ENCODE assay signal across 8 cellular contexts in the genomic region with DNA sequence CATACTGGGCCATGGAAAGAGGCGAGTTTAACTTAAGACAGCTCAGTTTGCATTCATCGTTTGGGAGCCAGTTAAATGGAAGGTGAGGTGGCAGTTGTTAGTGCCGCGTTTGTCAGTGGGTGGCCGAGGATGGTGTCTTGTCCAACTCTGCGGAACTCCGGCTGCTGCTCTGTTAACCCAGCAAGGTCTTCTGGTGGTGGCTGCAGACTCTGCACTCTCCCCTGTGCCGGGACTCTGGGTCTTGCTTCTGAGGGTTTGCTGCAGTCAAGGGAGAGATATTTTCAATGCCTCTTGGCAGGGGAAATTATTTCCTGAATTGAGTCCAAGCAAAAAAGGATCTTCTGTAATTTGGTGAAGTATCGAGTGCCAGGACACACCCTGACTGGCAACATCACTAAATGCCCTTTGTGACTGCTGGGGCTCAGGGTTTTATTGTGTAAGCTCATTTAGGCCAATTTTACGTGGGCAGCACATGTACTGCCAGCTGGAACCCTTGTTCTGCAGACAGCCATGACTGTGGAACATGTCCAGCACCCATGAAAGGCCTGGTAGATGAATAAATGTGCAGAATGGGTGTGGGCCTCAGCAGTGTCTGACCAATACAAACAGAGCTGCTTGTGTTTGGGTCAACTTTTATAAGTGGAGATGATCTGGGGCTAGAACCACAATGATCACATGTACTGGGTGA. TPM values are rescaled to one million over a fixed set of nuclear protein-coding genes. Genes with fewer than 3 reads are reported as not detected.
DNase-seq lines count a peak whose midpoint lies in the region; ATAC-seq and TF ChIP-seq lines count a peak whose summit lies in the region.

No MANE protein-coding gene starts in this region.

- H3K36me3 ChIP-seq in testis (ENCODE audit: low read depth, missing control alignments): no peaks in the 10 kb centered on the region

- no peaks in the 10 kb centered on the region for H3K27me3 ChIP-seq in testis

- no peak for TF ChIP-seq CTCF in testis (IDR thresholded peaks at IDR 0.05)

- TF ChIP-seq POLR2A in testis (IDR thresholded peaks at IDR 0.05): no peak

- no peak for ATAC-seq in HG03342 (IDR thresholded peaks at IDR 0.05; ENCODE audit: unreplicated experiment)

- peak; percentile 48 for DNase-seq in RPMI7951 (ENCODE audit: low read depth)
- DNase-seq in fibroblast of gingiva (ENCODE audit: low read depth): peak; percentile 99
- peak; percentile 32 for DNase-seq in midbrain (lab: John Stamatoyannopoulos, UW)
- peak; percentile 48 for DNase-seq in testis
- DNase-seq in T-helper 9 cell: no peak
- DNase-seq in middle frontal gyrus (ENCODE audit: extremely low spot score, low spot score): no peak
- no peak for DNase-seq in DMS114 treated with DMSO at 0.1 percent for 48 hours (lab: John Stamatoyannopoulos, UW; ENCODE audit: unreplicated experiment)

- H3K9me3 ChIP-seq in testis: no peaks in the 10 kb centered on the region

- H3K27ac ChIP-seq in testis: peak overlapping the region; percentile 32 to 75

- intact Hi-C loops in testis (cut with DNase I; ENCODE audit: low total_unique reads): no loop called here

- peaks cover 33% of the 10 kb centered on the region for H3K4me1 ChIP-seq in testis

- WGBS in testis, 2 donors: 33 to 42% methylated on average over 10 of the region's 10 CpGs

- no peak overlapping the region for H3K4me3 ChIP-seq in testis

RNA-seq across cellular contexts. Expression of a gene that starts 58.1 kb away (rescaled TPM):
- total RNA-seq in RPMI7951 (2014; rRNA removed; shearing (Covaris generic)): 3.0 and 4.3 TPM in 2 replicates
- 1 to 10 TPM; 2.7 to 3.7 TPM for total RNA-seq in testis
- polyA plus RNA-seq in testis (ENCODE audit: insufficient read depth, low read depth, low replicate concordance): 2.2 TPM

Comparison
In these comparisons a context has a peak if more than half of its experiments do, and no peak if none do; other contexts are left out.
1. DNase-seq: peak in RPMI7951 (single experiment), fibroblast of gingiva (single experiment), midbrain (single experiment) and testis (single experiment); none in T-helper 9 cell (single experiment), middle frontal gyrus (single experiment) and DMS114 treated with DMSO at 0.1 percent for 48 hours (single experiment).